ENCODE assay signal across 28 cellular contexts in the genomic region with DNA sequence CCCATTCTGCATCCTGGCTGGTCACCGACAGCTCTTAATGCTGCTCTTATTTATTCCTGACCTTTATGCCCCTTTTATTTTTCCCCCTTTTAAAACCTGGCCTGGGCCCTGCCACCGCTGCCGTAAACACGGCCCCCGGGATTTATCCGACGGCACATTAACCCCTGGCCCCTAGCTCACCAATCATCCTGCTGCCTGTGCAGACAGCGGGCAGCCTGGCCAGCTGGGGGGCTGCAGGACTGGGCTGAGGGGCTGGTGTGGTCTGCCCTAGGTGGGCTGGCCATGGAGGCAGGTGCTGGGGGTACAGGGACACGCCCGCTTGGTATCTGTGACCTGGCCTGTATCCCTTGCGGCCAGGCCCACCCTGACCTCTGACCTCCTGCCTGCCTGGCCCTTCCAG.
"Had no signal": no experiment of that assay in that cellular context is flagged by ENCODE, and none has a peak within 500 bp of the region (broad histone marks: within the 10 kb centered on the region; RNA-seq: fewer than 3 reads in every experiment).

No MANE protein-coding gene starts in this region.

- H3K27ac ChIP-seq: ovary, parathyroid adenoma, psoas muscle, right lobe of liver, sigmoid colon, stomach, thoracic aorta, tibial artery, transverse colon, upper lobe of left lung, vagina had no signal

- H3K36me3 Mint-ChIP-seq: natural killer cell had no signal

- H3K9me3 Mint-ChIP-seq: nephron; neural crest cell; stimulated activated naive CD8-positive, alpha-beta T cell treated with anti-CD3 and anti-CD28 coated beads, Interleukin-15, Interleukin-2, amounts not matched to agents 100 ng/mL and 50 ng/mL, for 24 hours had no signal

- H3K79me2 ChIP-seq: parathyroid adenoma had no signal

- H3K9me3 ChIP-seq: ovary, psoas muscle, right lobe of liver, sigmoid colon, stomach, thoracic aorta, tibial artery, transverse colon, upper lobe of left lung, vagina had no signal

- H3K27me3 Mint-ChIP-seq: stimulated activated naive CD8-positive, alpha-beta T cell treated with anti-CD3 and anti-CD28 coated beads, Interleukin-15, Interleukin-2, amounts not matched to agents 100 ng/mL and 50 ng/mL, for 24 hours had no signal

- H3K27ac Mint-ChIP-seq: naive thymus-derived CD4-positive, alpha-beta T cell; natural killer cell; nephron; progenitor cell of endocrine pancreas; stimulated activated effector memory CD8-positive, alpha-beta T cell treated with anti-CD3 and anti-CD28 coated beads, Interleukin-12 subunit alpha, Interleukin-12 subunit beta, amount 100 ng/mL, for 72 hours; stimulated activated naive B cell treated with anti-CD40 and anti-IgM and Interleukin-4, amounts not matched to agents 10 μg/mL and 1 μg/mL and 100 μg/mL, for 72 hours; stimulated activated naive CD8-positive, alpha-beta T cell treated with anti-CD3 and anti-CD28 coated beads, Interleukin-15, Interleukin-2, amounts not matched to agents 100 ng/mL and 50 ng/mL, for 24 hours had no signal

- H3K4me3 Mint-ChIP-seq: naive thymus-derived CD4-positive, alpha-beta T cell; natural killer cell; nephron; stimulated activated effector memory CD8-positive, alpha-beta T cell treated with anti-CD3 and anti-CD28 coated beads, Interleukin-12 subunit alpha, Interleukin-12 subunit beta, amount 100 ng/mL, for 72 hours; stimulated activated naive B cell treated with anti-CD40 and anti-IgM and Interleukin-4, amounts not matched to agents 10 μg/mL and 1 μg/mL and 100 μg/mL, for 72 hours; stimulated activated naive CD8-positive, alpha-beta T cell treated with anti-CD3 and anti-CD28 coated beads, Interleukin-15, Interleukin-2, amounts not matched to agents 100 ng/mL and 50 ng/mL, for 24 hours had no signal

- H3K36me3 ChIP-seq: ovary, right lobe of liver, sigmoid colon, stomach, thoracic aorta, tibial artery, transverse colon, upper lobe of left lung, vagina had no signal

- DNase-seq: naive thymus-derived CD4-positive, alpha-beta T cell; natural killer cell; occipital lobe; ovary; posterior cingulate gyrus; psoas muscle; right cardiac atrium; right lobe of liver; sigmoid colon; small intestine; stimulated activated CD4-positive, alpha-beta T cell treated with anti-CD3 and anti-CD28 coated beads, Interleukin-15, amount 100 ng/mL, for 24 hours; stimulated activated CD4-positive, alpha-beta T cell treated with anti-CD3 and anti-CD28 coated beads, Interleukin-2, amount 100 ng/mL, for 24 hours; stimulated activated CD4-positive, alpha-beta T cell treated with anti-CD3 and anti-CD28 coated beads, Interleukin-2, amount 100 ng/mL, for 48 hours; stimulated activated CD4-positive, alpha-beta T cell treated with anti-CD3 and anti-CD28 coated beads, Interleukin-4, amount 100 ng/mL, for 24 hours; stimulated activated naive B cell treated with anti-CD40 and anti-IgM and Interleukin-4, amounts not matched to agents 10 μg/mL and 1 μg/mL and 100 μg/mL, for 72 hours; stimulated activated naive CD4-positive, alpha-beta T cell treated with Interleukin-2 at 50 U/mL for 16 hours; stomach; tibial artery; transverse colon; upper lobe of left lung had no signal

- H2AFZ ChIP-seq: parathyroid adenoma had no signal

- H3K27me3 ChIP-seq: ovary, right lobe of liver, sigmoid colon, stomach, transverse colon, upper lobe of left lung, vagina had no signal

- H3K9ac ChIP-seq: parathyroid adenoma had no signal

- H3K4me1 ChIP-seq: parathyroid adenoma, right lobe of liver, sigmoid colon had no signal

- H3K4me1 Mint-ChIP-seq: nephron; stimulated activated effector memory CD8-positive, alpha-beta T cell treated with anti-CD3 and anti-CD28 coated beads, Interleukin-12 subunit alpha, Interleukin-12 subunit beta, amount 100 ng/mL, for 72 hours; stimulated activated naive B cell treated with anti-CD40 and anti-IgM and Interleukin-4, amounts not matched to agents 10 μg/mL and 1 μg/mL and 100 μg/mL, for 72 hours had no signal

- H3K4me3 ChIP-seq: ovary, psoas muscle, right lobe of liver, sigmoid colon, stomach, thoracic aorta, tibial artery, transverse colon, upper lobe of left lung, vagina had no signal
